In genomic region chr16:81719993-81720392, GRCh38 we compare ENCODE assay signal across 17 cellular contexts.
"Had no signal": no experiment of that assay in that cellular context is flagged by ENCODE, and none has a peak within 500 bp of the region (broad histone marks: within the 10 kb centered on the region; RNA-seq: fewer than 3 reads in every experiment).

No MANE protein-coding gene starts in this region.

- ATAC-seq: gastroesophageal sphincter, left lobe of liver had no signal

- H3K27ac Mint-ChIP-seq: nephron had no signal

- H3K36me3 ChIP-seq: cardiac muscle cell, gastroesophageal sphincter, thoracic aorta had no signal

- H3K27me3 Mint-ChIP-seq: stimulated activated naive CD8-positive, alpha-beta T cell treated with anti-CD3 and anti-CD28 coated beads, Interleukin-15, Interleukin-2, amounts not matched to agents 100 ng/mL and 50 ng/mL, for 24 hours had no signal

- H3K4me3 Mint-ChIP-seq: nephron; stimulated activated naive CD8-positive, alpha-beta T cell treated with anti-CD3 and anti-CD28 coated beads, Interleukin-15, Interleukin-2, amounts not matched to agents 100 ng/mL and 50 ng/mL, for 24 hours had no signal

- H3K4me3 ChIP-seq: cardiac muscle cell, coronary artery, gastroesophageal sphincter, thoracic aorta had no signal

- DNase-seq: activated gamma-delta T cell treated with Interleukin-2 at 50 U/mL for 16 hours; activated T-cell treated with anti-CD3 and anti-CD28 coated beads, Interleukin-2, amount 50 U/mL, for 1 hour; effector CD4-positive, alpha-beta T cell; islet precursor cell; mammary epithelial cell; stimulated activated CD4-positive, alpha-beta T cell treated with anti-CD3 and anti-CD28 coated beads, Interleukin-2, amount 100 ng/mL, for 48 hours; T1000 had no signal

- H3K9me3 Mint-ChIP-seq: nephron had no signal

- H3K27me3 ChIP-seq: cardiac muscle cell, gastroesophageal sphincter had no signal

- H3K27ac ChIP-seq: cardiac muscle cell, coronary artery, gastroesophageal sphincter, thoracic aorta had no signal

- H3K9me3 ChIP-seq: gastroesophageal sphincter, thoracic aorta had no signal

- FAIRE-seq: astrocyte, endothelial cell of umbilical vein, urothelium cell line had no signal
